Comparison of ENCODE assay signal across 1 cellular context in genomic region chr2:60216452-60216995, GRCh38.
TF ChIP-seq lines count a peak whose summit lies in the region.

No MANE protein-coding gene starts in this region.

TF ChIP-seq in GM23338, 12 proteins besides CTCF, POLR2A, EP300 and RAD21 (continued from another document):
- TF ChIP-seq ZNF462 (CRISPR knock-in tag; IDR thresholded peaks at IDR 0.05) (no peak), POLR2AphosphoS5 (IDR thresholded peaks at IDR 0.05; ENCODE audit: low read depth) (no peak), NANOG (IDR thresholded peaks at IDR 0.05; ENCODE audit: borderline replicate concordance) (no peak)
TF ChIP-seq in GM23338: peak in this region for 0.
